ENCODE assay signal across 14 cellular contexts in the genomic region with DNA sequence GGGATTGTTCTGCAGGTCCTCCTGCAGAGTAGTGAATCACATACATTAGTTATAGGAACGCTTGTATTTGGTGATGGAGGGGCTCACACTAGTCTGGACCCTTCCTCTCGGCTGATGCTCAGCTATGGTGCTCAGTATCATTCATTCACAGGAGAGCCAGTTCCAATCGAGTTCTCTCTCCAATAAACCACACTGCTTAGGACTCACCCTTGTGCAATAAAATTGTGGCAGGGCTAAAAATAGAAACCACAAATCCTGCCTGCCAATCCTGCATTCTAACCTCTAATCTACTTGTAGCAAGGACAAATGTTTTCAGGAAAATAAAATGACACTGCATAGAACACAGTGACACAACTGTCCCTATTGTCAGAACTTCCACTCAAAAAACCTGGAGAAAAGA.
A peak's percentile ranks its signal among the peaks of the same experiment; 100 is the strongest.
DNase-seq lines count a peak whose midpoint lies in the region; ATAC-seq and TF ChIP-seq lines count a peak whose summit lies in the region.
"Had no signal": no experiment of that assay in that cellular context is flagged by ENCODE, and none has a peak within 500 bp of the region (broad histone marks: within the 10 kb centered on the region; RNA-seq: fewer than 3 reads in every experiment).

No MANE protein-coding gene starts in this region.

- 71% methylated on average over 3 of the region's 3 CpGs for WGBS in prostate gland

- peaks cover 7 to 16% of the 10 kb centered on the region in 2 experiments for H3K4me1 ChIP-seq in HCT116 (ENCODE audit: control insufficient read depth in 1 of 2, insufficient read depth in 2 of 2, low read length in 2 of 2)
- H3K4me1 ChIP-seq in prostate gland (replicated peaks), result no peaks in the 10 kb centered on the region

- TF ChIP-seq POLR2A in HCT116 (IDR thresholded peaks at IDR 0.05; ENCODE audit: borderline replicate concordance, extremely low read depth, insufficient read depth, insufficient read length) (no peak), prostate gland (IDR thresholded peaks at IDR 0.05) (no peak)

- H3K4me2 ChIP-seq in HCT116 (ENCODE audit: low read length), result peak overlapping the region; percentile 6; the same call in 1 of the 2 replicates

- no peaks in the 10 kb centered on the region for H3K79me2 ChIP-seq in HCT116 (ENCODE audit: insufficient read depth, low read length)

- H3K27ac ChIP-seq in HCT116 (ENCODE audit: low read depth, low read length) (no peak overlapping the region), prostate gland (no peak overlapping the region)

- no peaks in the 10 kb centered on the region for H3K9me3 Mint-ChIP-seq in Calu3 (ENCODE audit: low read depth, unreplicated experiment)
- H3K9me3 Mint-ChIP-seq: naive B cell, type B pancreatic cell had no signal

- CTCF ChIA-PET in HCT116 (lab: Charles Lee) (no interaction called here), Calu3 (lab: Charles Lee) (no interaction called here)

- no peak overlapping the region for H3K9ac ChIP-seq in HCT116 (ENCODE audit: low read length)

- H3K4me3 Mint-ChIP-seq in Calu3 (ENCODE audit: low read depth, unreplicated experiment), result no peak overlapping the region
- H3K4me3 Mint-ChIP-seq: T-helper 17 cell, type B pancreatic cell had no signal

- BruUV-seq in HCT116 (replicated peaks; lab: Mats Ljungman, UMichigan), result no TSS peak
- BruUV-seq in Calu3 (replicated peaks; lab: Mats Ljungman, UMichigan), result no TSS peak

- POLR2A ChIA-PET in HCT116 (lab: Charles Lee), result no interaction called here

- no peak for TF ChIP-seq CTCF in HCT116 (IDR thresholded peaks at IDR 0.05 in 2 of 3, conservative IDR thresholded peaks at IDR 0.05 in 1 of 3; ENCODE audit: borderline replicate concordance in 1 of 3, insufficient read depth in 1 of 3, low read depth in 2 of 3, low read length in 2 of 3)
- TF ChIP-seq CTCF in fibroblast of mammary gland (conservative IDR thresholded peaks at IDR 0.05; ENCODE audit: control insufficient read depth, insufficient read depth, low read depth, low read length), result no peak
- no peak for TF ChIP-seq CTCF in prostate gland (IDR thresholded peaks at IDR 0.05)
- no peak for TF ChIP-seq CTCF in Calu3 (IDR thresholded peaks at IDR 0.05; ENCODE audit: unreplicated experiment)

- no peaks in the 10 kb centered on the region for H4K20me1 ChIP-seq in HCT116 (ENCODE audit: insufficient read depth)

- intact Hi-C loops in HCT116 (cut with micrococcal nuclease), result no loop called here
- intact Hi-C loops in prostate gland (cut with DNase I), result no loop called here
- intact Hi-C loops in Calu3 (cut with micrococcal nuclease; ENCODE audit: unreplicated experiment), result no loop called here
- intact Hi-C loops in head of caudate nucleus (cut with DNase I), result no loop called here

- DNase-seq in HCT116 (ENCODE audit: low read depth, low spot score) (no peak), OCI-M1 (lab: John Stamatoyannopoulos, UW) (peak; percentile 30), fibroblast of mammary gland (ENCODE audit: low read depth) (peak; percentile 48), prostate gland (ENCODE audit: low spot score) (peak; percentile 12), Calu3 (no peak), head of caudate nucleus (no peak)
- no peak for DNase-seq in stimulated activated CD4-positive, alpha-beta T cell treated with anti-CD3 and anti-CD28 coated beads, Interleukin-2, amount 100 ng/mL, for 48 hours
- DNase-seq in stimulated activated naive CD4-positive, alpha-beta T cell (lab: John Stamatoyannopoulos, UW), result no peak
- DNase-seq: COR-L47; naive B cell; NCI-H446 treated with DMSO at 0.1 percent for 48 hours; stimulated activated CD4-positive, alpha-beta T cell treated with anti-CD3 and anti-CD28 coated beads, Interleukin-4, amount 100 ng/mL, for 4 hours; T-helper 17 cell had no signal

- no peak for ATAC-seq in HCT116
- ATAC-seq: T-helper 17 cell had no signal

- TF ChIP-seq RAD21 in HCT116 (IDR thresholded peaks at IDR 0.05; ENCODE audit: low read depth), result no peak

- peaks cover 10% of the 10 kb centered on the region for H3K36me3 Mint-ChIP-seq in Calu3 (ENCODE audit: insufficient read depth, unreplicated experiment)
- H3K36me3 Mint-ChIP-seq: naive B cell, type B pancreatic cell had no signal

- no peaks in the 10 kb centered on the region for H3K27me3 Mint-ChIP-seq in Calu3 (ENCODE audit: unreplicated experiment)
- H3K27me3 Mint-ChIP-seq: naive B cell, T-helper 17 cell, type B pancreatic cell had no signal

- no peak overlapping the region for H2AFZ ChIP-seq in HCT116 (ENCODE audit: low read depth, low read length, poor library complexity, severe bottlenecking)

- no peak overlapping the region for H3K4me3 ChIP-seq in HCT116 (replicated peaks in 1 of 2; ENCODE audit: low read depth in 1 of 2, low read length in 2 of 2)
- H3K4me3 ChIP-seq in fibroblast of mammary gland (ENCODE audit: control insufficient read depth, low read depth, low read length), result no peak overlapping the region
- H3K4me3 ChIP-seq in prostate gland, result no peak overlapping the region

- H3K36me3 ChIP-seq in HCT116 (ENCODE audit: control insufficient read depth in 1 of 2, insufficient read depth in 2 of 2, low read length in 2 of 2) (no peaks in the 10 kb centered on the region), prostate gland (no peaks in the 10 kb centered on the region)

- H3K9me2 ChIP-seq in HCT116 (ENCODE audit: insufficient read depth), result no peaks in the 10 kb centered on the region

- H3K27ac Mint-ChIP-seq in Calu3 (ENCODE audit: unreplicated experiment), result no peak overlapping the region
- H3K27ac Mint-ChIP-seq: T-helper 17 cell, type B pancreatic cell had no signal

- RAD21 ChIA-PET in HCT116 (lab: Charles Lee; ENCODE audit: low non-redundant PET in 1 of 2, low total read pairs in 2 of 2, uncharacterized antibody in 2 of 2, unreplicated experiment in 2 of 2), result no interaction called here

- no peaks in the 10 kb centered on the region for H3K9me3 ChIP-seq in HCT116 (ENCODE audit: control insufficient read depth in 1 of 2, insufficient read depth in 1 of 2, low read depth in 1 of 2, low read length in 2 of 2)
- H3K9me3 ChIP-seq in prostate gland, result no peaks in the 10 kb centered on the region

- peaks cover 40% of the 10 kb centered on the region for H3K4me1 Mint-ChIP-seq in Calu3 (ENCODE audit: low read depth, unreplicated experiment)

- H3K27me3 ChIP-seq in HCT116 (ENCODE audit: insufficient read depth, low read length) (no peaks in the 10 kb centered on the region), prostate gland (replicated peaks; ENCODE audit: insufficient read depth) (no peaks in the 10 kb centered on the region)

TF ChIP-seq in HCT116, 20 proteins besides CTCF, POLR2A, EP300 and RAD21:
- no peak for TF ChIP-seq YY1 (IDR thresholded peaks at IDR 0.05; ENCODE audit: extremely low read depth, insufficient replicate concordance, low read depth, low read length)
- TF ChIP-seq EGR1 (IDR thresholded peaks at IDR 0.05; ENCODE audit: low read depth), result no peak
- TF ChIP-seq, protein P1, sequence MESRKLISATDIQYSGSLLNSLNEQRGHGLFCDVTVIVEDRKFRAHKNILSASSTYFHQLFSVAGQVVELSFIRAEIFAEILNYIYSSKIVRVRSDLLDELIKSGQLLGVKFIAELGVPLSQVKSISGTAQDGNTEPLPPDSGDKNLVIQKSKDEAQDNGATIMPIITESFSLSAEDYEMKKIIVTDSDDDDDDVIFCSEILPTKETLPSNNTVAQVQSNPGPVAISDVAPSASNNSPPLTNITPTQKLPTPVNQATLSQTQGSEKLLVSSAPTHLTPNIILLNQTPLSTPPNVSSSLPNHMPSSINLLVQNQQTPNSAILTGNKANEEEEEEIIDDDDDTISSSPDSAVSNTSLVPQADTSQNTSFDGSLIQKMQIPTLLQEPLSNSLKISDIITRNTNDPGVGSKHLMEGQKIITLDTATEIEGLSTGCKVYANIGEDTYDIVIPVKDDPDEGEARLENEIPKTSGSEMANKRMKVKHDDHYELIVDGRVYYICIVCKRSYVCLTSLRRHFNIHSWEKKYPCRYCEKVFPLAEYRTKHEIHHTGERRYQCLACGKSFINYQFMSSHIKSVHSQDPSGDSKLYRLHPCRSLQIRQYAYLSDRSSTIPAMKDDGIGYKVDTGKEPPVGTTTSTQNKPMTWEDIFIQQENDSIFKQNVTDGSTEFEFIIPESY (IDR thresholded peaks at IDR 0.05; ENCODE audit: extremely low read depth, insufficient replicate concordance, low read length), result no peak
- no peak for TF ChIP-seq EZH2 (IDR thresholded peaks at IDR 0.05)
- TF ChIP-seq ZFX (IDR thresholded peaks at IDR 0.05), result no peak
- no peak for TF ChIP-seq POLR2AphosphoS5 (IDR thresholded peaks at IDR 0.05; ENCODE audit: low read depth, low read length)
- no peak for TF ChIP-seq ZNF274 (IDR thresholded peaks at IDR 0.05; ENCODE audit: low read depth, low read length)
- no peak for TF ChIP-seq CBX3 (IDR thresholded peaks at IDR 0.05; ENCODE audit: low read depth)
- TF ChIP-seq CEBPB (IDR thresholded peaks at IDR 0.05; ENCODE audit: low read depth), result no peak

Comparison
In these comparisons a context has a peak if more than half of its experiments do, and no peak if none do; other contexts are left out.
1. DNase-seq: peak in OCI-M1 (single experiment), fibroblast of mammary gland (single experiment) and prostate gland (single experiment); none in HCT116 (single experiment), Calu3 (single experiment), stimulated activated CD4-positive, alpha-beta T cell treated with anti-CD3 and anti-CD28 coated beads, Interleukin-2, amount 100 ng/mL, for 48 hours (0 of 2), stimulated activated naive CD4-positive, alpha-beta T cell (0 of 6) and head of caudate nucleus (0 of 42).